8 cellular contexts compared by ENCODE assay signal in genomic region chr19:29845576-29846176, GRCh38. TPM values are rescaled to one million over a fixed set of nuclear protein-coding genes. Genes with fewer than 3 reads are reported as not detected.
DNase-seq lines count a peak whose midpoint lies in the region; ATAC-seq and TF ChIP-seq lines count a peak whose summit lies in the region.

No MANE protein-coding gene starts in this region.

- H3K36me3 ChIP-seq in heart left ventricle, result no peaks in the 10 kb centered on the region

- TF ChIP-seq CTCF in heart left ventricle (IDR thresholded peaks at IDR 0.05), result no peak

- 3 to 4% (median 4%) methylated on average over 22 of the region's 22 CpGs for WGBS in heart left ventricle, 4 donors

- DNase-seq in Right ventricle myocardium superior (peak; percentile 42), cardiac septum (ENCODE audit: low spot score) (no peak), NCI-H526 treated with DMSO at 0.1 percent for 48 hours (lab: John Stamatoyannopoulos, UW) (peak; percentile 43), heart left ventricle (peak in 2 of 5 donors; percentile 23 to 31), posterior vena cava (ENCODE audit: low spot score) (peak; percentile 76), KG1 (lab: John Stamatoyannopoulos, UW) (no peak)
- peak; percentile 73 for DNase-seq in activated effector memory CD4-positive, alpha-beta T cell treated with anti-CD3 and anti-CD28 coated beads, Interleukin-2, amount 50 U/mL, for 16 hours

- no peaks in the 10 kb centered on the region for H3K9me3 ChIP-seq in heart left ventricle

- intact Hi-C loops in Right ventricle myocardium superior (cut with DNase I), result loop anchor here (2.0 kb wide), 1 partner anchor 35 kb away; the partner anchor contains the start of gene CCNE1
- intact Hi-C loops in cardiac septum (cut with DNase I), result no loop called here
- intact Hi-C loops in heart left ventricle (cut with DNase I), result loop anchor here in 9 of 10 donors (1.0 to 10.0 kb wide), 4 partner anchors 33 to 241 kb away; partner anchors contain the start of genes CCNE1 (in 9 of the 9) and POP4 (in 1 of the 9)
- intact Hi-C loops in posterior vena cava (cut with DNase I), result loop anchor here in 1 of 2 donors (5.0 kb wide), 1 partner anchor 1248 kb away; no protein-coding TSS in a partner anchor

- no peak for TF ChIP-seq POLR2A in heart left ventricle (IDR thresholded peaks at IDR 0.05)

- peak overlapping the region; percentile 57 to 87 (median 72) for H3K4me3 ChIP-seq in heart left ventricle

- H3K27ac ChIP-seq in heart left ventricle, result peak overlapping the region in 11 of 12 donors; percentile 57 to 87 (median 76)

- no peaks in the 10 kb centered on the region for H3K27me3 ChIP-seq in heart left ventricle

- peaks cover 7 to 26% (median 20%) of the 10 kb centered on the region in 12 donors for H3K4me1 ChIP-seq in heart left ventricle

- no peak for ATAC-seq in Right ventricle myocardium superior (ENCODE audit: poor library complexity)
- no peak for ATAC-seq in heart left ventricle
- ATAC-seq in HG03135 (IDR thresholded peaks at IDR 0.05; ENCODE audit: unreplicated experiment), result no peak

RNA-seq across cellular contexts. Expression of gene CCNE1, which starts 33.9 kb away (rescaled TPM):
- total RNA-seq in Right ventricle myocardium superior (4.1 TPM), cardiac septum (1.9 TPM), heart left ventricle (1 to 10 TPM; 1.3 to 5.4 (median 2.5) TPM), posterior vena cava (1 to 10 TPM in 1 of 2 donors, under 1 TPM in 1; 0.71 to 1.0 TPM)
- polyA plus RNA-seq in heart left ventricle, result 1 to 10 TPM; 1.5 to 4.5 TPM

Comparison
In these comparisons a context has a peak if more than half of its experiments do, and no peak if none do; other contexts are left out.
1. DNase-seq: peak in Right ventricle myocardium superior (single experiment), NCI-H526 treated with DMSO at 0.1 percent for 48 hours (single experiment), activated effector memory CD4-positive, alpha-beta T cell treated with anti-CD3 and anti-CD28 coated beads, Interleukin-2, amount 50 U/mL, for 16 hours (single experiment) and posterior vena cava (single experiment); none in cardiac septum (single experiment) and KG1 (single experiment).